ENCODE assay signal across 8 cellular contexts in genomic region chr11:66727282-66727882, GRCh38. TPM values are rescaled to one million over a fixed set of nuclear protein-coding genes. Genes with fewer than 3 reads are reported as not detected.
DNase-seq lines count a peak whose midpoint lies in the region; ATAC-seq and TF ChIP-seq lines count a peak whose summit lies in the region.

No MANE protein-coding gene starts in this region.

- peaks cover 19% of the 10 kb centered on the region for H3K4me1 Mint-ChIP-seq in CD4-positive, alpha-beta T cell (ENCODE audit: low read depth)
- H3K4me1 Mint-ChIP-seq in natural killer cell, result peaks cover 11 to 19% of the 10 kb centered on the region in 2 donors

- POLR2A ChIA-PET in CD4-positive, alpha-beta T cell (lab: Charles Lee), result interaction anchor here (0.9 to 1.3 kb wide), 3 partner anchors 18 to 232 kb away, joined by 3 to 8 read pairs (median 3); partner anchors contain the start of gene RCE1

- no peak overlapping the region for H3K27ac ChIP-seq in CD4-positive, alpha-beta T cell (ENCODE audit: low read depth, low read length)

- peak; percentile 46 for ATAC-seq in CD4-positive, alpha-beta T cell (ENCODE audit: poor library complexity)
- ATAC-seq in esophagus mucosa (peak; percentile 44), natural killer cell (peak; percentile 39 to 63 (median 61)), HG02938 (IDR thresholded peaks at IDR 0.05; ENCODE audit: unreplicated experiment) (no peak), GM21576 (IDR thresholded peaks at IDR 0.05; ENCODE audit: unreplicated experiment) (no peak), GM21786 (IDR thresholded peaks at IDR 0.05; ENCODE audit: unreplicated experiment) (no peak)

- intact Hi-C loops in CD4-positive, alpha-beta T cell (cut with DNase I, micrococcal nuclease), result no loop called here
- intact Hi-C loops in natural killer cell (cut with micrococcal nuclease), result no loop called here

- no peak for TF ChIP-seq CTCF in CD4-positive, alpha-beta T cell (IDR thresholded peaks at IDR 0.05)
- no peak for TF ChIP-seq CTCF in natural killer cell (IDR thresholded peaks at IDR 0.05)

- peaks cover 77% of the 10 kb centered on the region for H3K27me3 Mint-ChIP-seq in CD4-positive, alpha-beta T cell
- peaks cover 48 to 50% of the 10 kb centered on the region in 2 donors for H3K27me3 Mint-ChIP-seq in natural killer cell (ENCODE audit: low read depth in 2 of 2)

- peaks cover 64% of the 10 kb centered on the region for H3K27me3 ChIP-seq in CD4-positive, alpha-beta T cell (ENCODE audit: control insufficient read depth, insufficient read depth, low read length)

- H3K4me3 Mint-ChIP-seq in CD4-positive, alpha-beta T cell, result peak overlapping the region; percentile 83
- peak overlapping the region; percentile 66 for H3K4me3 Mint-ChIP-seq in natural killer cell

- peak in 2 of 10 experiments; percentile 6 to 37 for DNase-seq in CD4-positive, alpha-beta T cell
- DNase-seq in HT-29 (ENCODE audit: low spot score) (peak; percentile 42), natural killer cell (peak; percentile 27)
- peak; percentile 45 for DNase-seq in activated CD4-positive, CD25-positive, alpha-beta regulatory T cell treated with anti-CD3 and anti-CD28 coated beads, Interleukin-2, amount 50 U/mL, for 72 hours

- H3K9me3 Mint-ChIP-seq in CD4-positive, alpha-beta T cell, result no peaks in the 10 kb centered on the region
- H3K9me3 Mint-ChIP-seq in natural killer cell, result no peaks in the 10 kb centered on the region

- CTCF ChIA-PET in CD4-positive, alpha-beta T cell (lab: Charles Lee), result no interaction called here

- H3K9me3 ChIP-seq in CD4-positive, alpha-beta T cell (ENCODE audit: control insufficient read depth, low read length), result no peaks in the 10 kb centered on the region

- H3K27ac Mint-ChIP-seq in CD4-positive, alpha-beta T cell, result no peak overlapping the region
- no peak overlapping the region for H3K27ac Mint-ChIP-seq in natural killer cell

- H3K36me3 Mint-ChIP-seq in CD4-positive, alpha-beta T cell (ENCODE audit: low read depth), result no peaks in the 10 kb centered on the region
- no peaks in the 10 kb centered on the region for H3K36me3 Mint-ChIP-seq in natural killer cell

RNA-seq across cellular contexts. Expression of gene SPTBN2, which starts 1.6 kb away (rescaled TPM):
- not detected for total RNA-seq in CD4-positive, alpha-beta T cell
- 28.4 and 30.9 TPM in 2 replicates for total RNA-seq in HT-29 (2014; rRNA removed; shearing (Covaris generic))
- 138 TPM for total RNA-seq in esophagus mucosa
- 1 to 10 TPM in 1 of 3 donors, not detected in 2; 1.1 TPM for total RNA-seq in natural killer cell

RNA-seq across cellular contexts. Expression of gene RBM4B, which starts 49.7 kb away (rescaled TPM):
- total RNA-seq in CD4-positive, alpha-beta T cell, result 1 to 10 TPM; 3.8 to 5.1 TPM
- 22.5 and 24.5 TPM in 2 replicates for total RNA-seq in HT-29 (2014; rRNA removed; shearing (Covaris generic))
- total RNA-seq in esophagus mucosa (10.2 TPM), natural killer cell (10 to 100 TPM; 11.1 to 23.0 (median 12.4) TPM)

Comparison
In these comparisons a context has a peak if more than half of its experiments do, and no peak if none do; other contexts are left out.
1. ATAC-seq: peak in CD4-positive, alpha-beta T cell (single experiment), esophagus mucosa (single experiment) and natural killer cell (3 of 3); none in HG02938 (single experiment), GM21576 (single experiment) and GM21786 (single experiment).
2. RNA of gene SPTBN2, which starts 1.6 kb away (total RNA-seq): 138 TPM in esophagus mucosa (single experiment) and 28.4 to 30.9 TPM in HT-29; 1.1 TPM in natural killer cell and not detected in CD4-positive, alpha-beta T cell; every median in the first group is over 10 times any median in the second.